Comparison of ENCODE assay signal across 8 cellular contexts in genomic region chr6:134373282-134373922, GRCh38. TPM values are rescaled to one million over a fixed set of nuclear protein-coding genes. Genes with fewer than 3 reads are reported as not detected.
DNase-seq lines count a peak whose midpoint lies in the region; ATAC-seq, FAIRE-seq and TF ChIP-seq lines count a peak whose summit lies in the region.

No MANE protein-coding gene starts in this region.

- H3K9ac ChIP-seq in liver (ENCODE audit: low read depth in 1 of 2, low read length in 2 of 2) (no peak overlapping the region), HepG2 (ENCODE audit: insufficient read depth, low read depth, low read length) (no peak overlapping the region)

- ATAC-seq in HepG2 (no peak), HG02970 (IDR thresholded peaks at IDR 0.05; ENCODE audit: low FRiP score, unreplicated experiment) (peak; percentile 85)

- H3K4me2 ChIP-seq in HepG2 (ENCODE audit: low read depth, low read length), result no peak overlapping the region

- TF ChIP-seq POLR2A in HepG2 (IDR thresholded peaks at IDR 0.05; ENCODE audit: insufficient read depth in 1 of 2, low read depth in 2 of 2, low read length in 2 of 2) (no peak), esophagus squamous epithelium (IDR thresholded peaks at IDR 0.05) (no peak)

- no peak overlapping the region for H2AFZ ChIP-seq in HepG2 (ENCODE audit: low read length)

- TF ChIP-seq RAD21 in liver (IDR thresholded peaks at IDR 0.05) (no peak), HepG2 (CRISPR knock-in tag; IDR thresholded peaks at IDR 0.05) (no peak)

- H3K36me3 ChIP-seq in liver (ENCODE audit: control insufficient read depth in 4 of 4, insufficient read depth in 3 of 4, low read depth in 1 of 4, low read length in 3 of 4) (no peaks in the 10 kb centered on the region), HepG2 (replicated peaks in 1 of 2; ENCODE audit: control insufficient read depth in 1 of 2, insufficient read depth in 2 of 2, low read length in 2 of 2) (no peaks in the 10 kb centered on the region), esophagus squamous epithelium (no peaks in the 10 kb centered on the region)

- H3K27ac ChIP-seq in liver (ENCODE audit: low read depth in 1 of 2, low read length in 2 of 2) (peak overlapping the region; percentile 6 to 57), HepG2 (ENCODE audit: extremely low read length, insufficient read depth, low read length) (no peak overlapping the region), esophagus squamous epithelium (peak overlapping the region; percentile 6 to 61 (median 54))

- no peak overlapping the region for H3K4me3 ChIP-seq in liver (ENCODE audit: low read depth in 1 of 3, low read length in 3 of 3)
- no peak overlapping the region for H3K4me3 ChIP-seq in HepG2 (replicated peaks in 1 of 3; ENCODE audit: insufficient read depth in 1 of 3, low read depth in 2 of 3, low read length in 3 of 3)
- H3K4me3 ChIP-seq in esophagus squamous epithelium, result no peak overlapping the region

- BruUV-seq in HepG2 (replicated peaks; lab: Mats Ljungman, UMichigan), result no TSS peak

- TF ChIP-seq EP300 in HepG2 (IDR thresholded peaks at IDR 0.05; ENCODE audit: low read depth in 2 of 2, low read length in 2 of 2), result no peak
- TF ChIP-seq EP300 in HepG2 (CRISPR knock-in tag; IDR thresholded peaks at IDR 0.05; ENCODE audit: borderline replicate concordance), result no peak

- H3K27me3 ChIP-seq in liver (ENCODE audit: control insufficient read depth in 4 of 4, insufficient read depth in 4 of 4, low read length in 3 of 4), result no peaks in the 10 kb centered on the region
- H3K27me3 ChIP-seq in HepG2 (ENCODE audit: control insufficient read depth in 1 of 2, insufficient read depth in 2 of 2, low read length in 2 of 2), result peaks cover 0 to 3% of the 10 kb centered on the region in 2 experiments; a peak in 2 of 5 replicates
- no peaks in the 10 kb centered on the region for H3K27me3 ChIP-seq in esophagus squamous epithelium

- H3K9me3 ChIP-seq in liver (ENCODE audit: control insufficient read depth in 4 of 4, low read length in 3 of 4) (no peaks in the 10 kb centered on the region), HepG2 (ENCODE audit: low read length) (no peaks in the 10 kb centered on the region), esophagus squamous epithelium (no peaks in the 10 kb centered on the region)

- CTCF ChIA-PET in HepG2 (lab: Yijun Ruan, JAX; ENCODE audit: low intra/inter-chr PET ratio, low total read pairs), result no interaction called here

- no peaks in the 10 kb centered on the region for H3K79me2 ChIP-seq in HepG2 (ENCODE audit: insufficient read depth, low read length)

- TF ChIP-seq CTCF in liver (IDR thresholded peaks at IDR 0.05; ENCODE audit: low read depth, low read length, missing input control), result no peak
- TF ChIP-seq CTCF in HepG2 (CRISPR knock-in tag; IDR thresholded peaks at IDR 0.05), result no peak
- no peak for TF ChIP-seq CTCF in esophagus squamous epithelium (IDR thresholded peaks at IDR 0.05)

- H3K4me1 ChIP-seq in liver (ENCODE audit: control insufficient read depth in 4 of 4, insufficient read depth in 4 of 4, low read length in 3 of 4) (peaks cover 0 to 3% (median 0%) of the 10 kb centered on the region in 4 donors), HepG2 (ENCODE audit: insufficient read depth, low read length) (no peaks in the 10 kb centered on the region), esophagus squamous epithelium (peaks cover 8 to 33% (median 25%) of the 10 kb centered on the region in 3 donors)

- FAIRE-seq in HepG2 (lab: Jason Lieb, UNC) (no peak), RCC 7860 (lab: Jason Lieb, UNC) (peak; percentile 30)

- WGBS in liver, result 51% methylated on average over 5 of the region's 5 CpGs
- 14% methylated on average over 5 of the region's 5 CpGs for WGBS in HepG2 (ENCODE audit: low lambda C conversion rate)
- WGBS in esophagus squamous epithelium, 2 donors, result 11 to 18% methylated on average over 5 of the region's 5 CpGs

- POLR2A ChIA-PET in HepG2 (lab: Yijun Ruan, JAX), result no interaction called here

- intact Hi-C loops in HepG2 (cut with micrococcal nuclease; ENCODE audit: unreplicated experiment), result no loop called here
- intact Hi-C loops in esophagus squamous epithelium (cut with DNase I), result no loop called here
- intact Hi-C loops in posterior vena cava (cut with DNase I), result no loop called here

- in situ Hi-C loops in HepG2 (cut with HindIII; ENCODE audit: extremely low pct_ligation_motif_present, low pct_unique_long_range_greater_than_20kb), result no loop called here

- no peaks in the 10 kb centered on the region for H4K20me1 ChIP-seq in HepG2 (ENCODE audit: insufficient read depth, low read length)

- DNase-seq in HepG2 (ENCODE audit: low spot score) (no peak), RCC 7860 (ENCODE audit: low spot score) (peak; percentile 33), esophagus squamous epithelium (lab: John Stamatoyannopoulos, UW) (no peak), posterior vena cava (ENCODE audit: low spot score) (peak; percentile 82), NCI-H128 (lab: John Stamatoyannopoulos, UW; ENCODE audit: unreplicated experiment) (no peak), NCI-H510A (lab: John Stamatoyannopoulos, UW) (no peak)

TF ChIP-seq in liver, 16 proteins besides CTCF, POLR2A, EP300 and RAD21 (continues in another document):
- TF ChIP-seq RXRA (IDR thresholded peaks at IDR 0.05) (no peak), HNF4G (IDR thresholded peaks at IDR 0.05) (no peak), TAF1 (conservative IDR thresholded peaks at IDR 0.05) (no peak), HNF4A (conservative IDR thresholded peaks at IDR 0.05) (peak in 1 of 2 donors; percentile 1)
- TF ChIP-seq, protein P1, sequence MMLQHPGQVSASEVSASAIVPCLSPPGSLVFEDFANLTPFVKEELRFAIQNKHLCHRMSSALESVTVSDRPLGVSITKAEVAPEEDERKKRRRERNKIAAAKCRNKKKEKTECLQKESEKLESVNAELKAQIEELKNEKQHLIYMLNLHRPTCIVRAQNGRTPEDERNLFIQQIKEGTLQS (IDR thresholded peaks at IDR 0.05), result no peak

TF ChIP-seq in HepG2, 621 proteins besides CTCF, POLR2A, EP300 and RAD21 (continues in another document):
- no peak for TF ChIP-seq PAWR (CRISPR knock-in tag; IDR thresholded peaks at IDR 0.05; ENCODE audit: borderline replicate concordance)
- TF ChIP-seq RNF2 (conservative IDR thresholded peaks at IDR 0.05; ENCODE audit: low read depth), result no peak
- TF ChIP-seq, protein P2, sequence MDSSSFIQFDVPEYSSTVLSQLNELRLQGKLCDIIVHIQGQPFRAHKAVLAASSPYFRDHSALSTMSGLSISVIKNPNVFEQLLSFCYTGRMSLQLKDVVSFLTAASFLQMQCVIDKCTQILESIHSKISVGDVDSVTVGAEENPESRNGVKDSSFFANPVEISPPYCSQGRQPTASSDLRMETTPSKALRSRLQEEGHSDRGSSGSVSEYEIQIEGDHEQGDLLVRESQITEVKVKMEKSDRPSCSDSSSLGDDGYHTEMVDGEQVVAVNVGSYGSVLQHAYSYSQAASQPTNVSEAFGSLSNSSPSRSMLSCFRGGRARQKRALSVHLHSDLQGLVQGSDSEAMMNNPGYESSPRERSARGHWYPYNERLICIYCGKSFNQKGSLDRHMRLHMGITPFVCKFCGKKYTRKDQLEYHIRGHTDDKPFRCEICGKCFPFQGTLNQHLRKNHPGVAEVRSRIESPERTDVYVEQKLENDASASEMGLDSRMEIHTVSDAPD (CRISPR knock-in tag; IDR thresholded peaks at IDR 0.05), result no peak
- TF ChIP-seq GLMP (CRISPR knock-in tag; IDR thresholded peaks at IDR 0.05; ENCODE audit: borderline replicate concordance), result no peak
- no peak for TF ChIP-seq HES4 (CRISPR knock-in tag; IDR thresholded peaks at IDR 0.05; ENCODE audit: borderline replicate concordance)

RNA-seq across cellular contexts. Expression of gene SGK1, which starts 55.5 kb away (rescaled TPM):
- total RNA-seq in liver (100 to 1,000 TPM in 1 of 2 donors, 10 to 100 TPM in 1; 39.0 to 113 TPM), HepG2 (2016; rRNA removed; fragmentation: Illumina TruSeq; extraction: Trizol) (56.1 and 58.8 TPM in 2 replicates), esophagus squamous epithelium (100 to 1,000 TPM in 3 of 4 donors, 10 to 100 TPM in 1; 93.8 to 170 (median 154) TPM), posterior vena cava (100 to 1,000 TPM in 1 of 2 donors, 10 to 100 TPM in 1; 61.1 to 143 TPM)
- polyA plus RNA-seq in liver (10 to 100 TPM; 28.0 to 31.8 TPM), HepG2 (2011; rRNA removed) (42.1 and 56.2 TPM in 2 replicates)
- 10.2 and 13.0 TPM in 2 replicates for total RNA-seq in HepG2 (2016; cell fraction: cytosol; rRNA removed; fragmentation: Illumina TruSeq; extraction: Trizol; ENCODE audit: low read depth)
- total RNA-seq in HepG2 (2016; cell fraction: insoluble cytoplasmic fraction; rRNA removed; fragmentation: Illumina TruSeq; extraction: Trizol), result 46.1 and 56.2 TPM in 2 replicates
- total RNA-seq in HepG2 (2016; cell fraction: membrane; rRNA removed; fragmentation: Illumina TruSeq; extraction: Trizol), result 19.9 and 20.9 TPM in 2 replicates
- 74.0 and 78.2 TPM in 2 replicates for total RNA-seq in HepG2 (2016; cell fraction: nucleus; rRNA removed; fragmentation: Illumina TruSeq; extraction: Trizol)
- 54.8 and 55.2 TPM in 2 replicates for polyA plus RNA-seq in HepG2 (2011; cell fraction: cytosol; rRNA removed)
- 207 TPM in 2 replicates for polyA plus RNA-seq in HepG2 (2011; cell fraction: nucleus; rRNA removed)
- polyA plus RNA-seq in HepG2 (2012), result 47.4 and 50.1 TPM in 2 replicates
- polyA plus RNA-seq in HepG2 (2016; cell fraction: cytosol; fragmentation: Illumina TruSeq; extraction: Trizol; ENCODE audit: low read depth), result 4.1 and 4.3 TPM in 2 replicates
- 46.8 and 48.8 TPM in 2 replicates for polyA plus RNA-seq in HepG2 (2016; cell fraction: insoluble cytoplasmic fraction; fragmentation: Illumina TruSeq; extraction: Trizol; ENCODE audit: low read depth)
- 9.3 and 10.2 TPM in 2 replicates for polyA plus RNA-seq in HepG2 (2016; cell fraction: membrane; fragmentation: Illumina TruSeq; extraction: Trizol; ENCODE audit: low read depth)
- polyA plus RNA-seq in HepG2 (2016; cell fraction: nucleus; fragmentation: Illumina TruSeq; extraction: Trizol; ENCODE audit: insufficient read depth, low read depth), result 92.7 and 107 TPM in 2 replicates
- 62.6 and 656 TPM in 2 replicates for polyA minus RNA-seq in HepG2 (2011; rRNA and poly(A)+ RNA removed; ENCODE audit: low replicate concordance)
- 24.9 and 25.8 TPM in 2 replicates for polyA minus RNA-seq in HepG2 (2011; cell fraction: cytosol; rRNA and poly(A)+ RNA removed)
- polyA minus RNA-seq in HepG2 (2011; cell fraction: nucleus; rRNA and poly(A)+ RNA removed), result 193 and 212 TPM in 2 replicates

Comparison
In these comparisons a context has a peak if more than half of its experiments do, and no peak if none do; other contexts are left out.
1. DNase-seq: peak in RCC 7860 (single experiment) and posterior vena cava (single experiment); none in HepG2 (single experiment), esophagus squamous epithelium (single experiment), NCI-H128 (single experiment) and NCI-H510A (single experiment).